ENCODE assay signal across 11 cellular contexts in genomic region chr17:66661411-66661843, GRCh38.
DNase-seq lines count a peak whose midpoint lies in the region; ATAC-seq, FAIRE-seq and TF ChIP-seq lines count a peak whose summit lies in the region.
"Had no signal": no experiment of that assay in that cellular context is flagged by ENCODE, and none has a peak within 500 bp of the region (broad histone marks: within the 10 kb centered on the region; RNA-seq: fewer than 3 reads in every experiment).

No MANE protein-coding gene starts in this region.

- peak; percentile 77 for FAIRE-seq in bronchial epithelial cell (lab: Jason Lieb, UNC)
- peak; percentile 35 for FAIRE-seq in urothelium cell line (lab: Jason Lieb, UNC)

- peaks cover 54% of the 10 kb centered on the region for H3K4me1 Mint-ChIP-seq in activated naive CD4-positive, alpha-beta T cell treated with anti-CD3 and anti-CD28 coated beads for 36 hours (ENCODE audit: low read depth)

- H3K4me3 Mint-ChIP-seq in activated naive CD4-positive, alpha-beta T cell treated with anti-CD3 and anti-CD28 coated beads for 36 hours: no peak overlapping the region
- H3K4me3 Mint-ChIP-seq: CD8-positive, alpha-beta T cell; endodermal cell had no signal

- H3K27ac Mint-ChIP-seq in activated naive CD4-positive, alpha-beta T cell treated with anti-CD3 and anti-CD28 coated beads, Interleukin-2, amount 50 U/mL, for 72 hours: peak overlapping the region in 1 of 2 donors; percentile 36
- no peak overlapping the region for H3K27ac Mint-ChIP-seq in activated naive CD4-positive, alpha-beta T cell treated with anti-CD3 and anti-CD28 coated beads for 36 hours
- H3K27ac Mint-ChIP-seq: CD8-positive, alpha-beta T cell; endodermal cell had no signal

- TF ChIP-seq CTCF in bronchial epithelial cell (IDR thresholded peaks at IDR 0.05; ENCODE audit: insufficient read depth, low read length, severe bottlenecking): no peak

- DNase-seq in activated naive CD4-positive, alpha-beta T cell treated with anti-CD3 and anti-CD28 coated beads, Interleukin-2, amount 50 U/mL, for 72 hours (ENCODE audit: low spot score in 2 of 2): no peak
- no peak for DNase-seq in activated naive CD4-positive, alpha-beta T cell treated with anti-CD3 and anti-CD28 coated beads for 36 hours
- DNase-seq in NCI-H2107 treated with DMSO at 0.1 percent for 48 hours (lab: John Stamatoyannopoulos, UW; ENCODE audit: unreplicated experiment) (peak; percentile 75), bronchial epithelial cell (ENCODE audit: low read depth) (peak; percentile 93), urothelium cell line (ENCODE audit: low spot score) (peak; percentile 81), activated gamma-delta T cell (lab: John Stamatoyannopoulos, UW) (no peak)
- DNase-seq: CD8-positive, alpha-beta T cell; endodermal cell had no signal

- H3K36me3 Mint-ChIP-seq in activated naive CD4-positive, alpha-beta T cell treated with anti-CD3 and anti-CD28 coated beads, Interleukin-2, amount 50 U/mL, for 72 hours: peaks cover 36 to 76% of the 10 kb centered on the region in 2 donors
- H3K36me3 Mint-ChIP-seq in activated naive CD4-positive, alpha-beta T cell treated with anti-CD3 and anti-CD28 coated beads for 36 hours (ENCODE audit: low read depth): peaks cover 47% of the 10 kb centered on the region

- H3K9me3 Mint-ChIP-seq in activated naive CD4-positive, alpha-beta T cell treated with anti-CD3 and anti-CD28 coated beads, Interleukin-2, amount 50 U/mL, for 72 hours: peaks cover 0 to 26% of the 10 kb centered on the region in 2 donors
- H3K9me3 Mint-ChIP-seq in activated naive CD4-positive, alpha-beta T cell treated with anti-CD3 and anti-CD28 coated beads for 36 hours: peaks cover 9% of the 10 kb centered on the region
- H3K9me3 Mint-ChIP-seq: CD8-positive, alpha-beta T cell; endodermal cell had no signal

- CTCF ChIA-PET in activated naive CD4-positive, alpha-beta T cell treated with anti-CD3 and anti-CD28 coated beads for 36 hours (lab: Charles Lee): interaction anchor here (0.6 to 0.9 kb wide), 2 partner anchors 21 to 134 kb away, joined by 3 to 4 read pairs; no protein-coding TSS in a partner anchor

- no peak overlapping the region for H3K4me3 ChIP-seq in bronchial epithelial cell (ENCODE audit: low read depth, low read length)

- no peaks in the 10 kb centered on the region for H3K27me3 Mint-ChIP-seq in activated naive CD4-positive, alpha-beta T cell treated with anti-CD3 and anti-CD28 coated beads for 36 hours (ENCODE audit: low read depth)

- H3K36me3 ChIP-seq in bronchial epithelial cell (ENCODE audit: control insufficient read depth, insufficient read depth, low read length): no peaks in the 10 kb centered on the region

- peak; percentile 9 to 60 for ATAC-seq in activated naive CD4-positive, alpha-beta T cell treated with anti-CD3 and anti-CD28 coated beads, Interleukin-2, amount 50 U/mL, for 72 hours
- ATAC-seq in GM21390 (IDR thresholded peaks at IDR 0.05; ENCODE audit: unreplicated experiment) (no peak), GM21717 (IDR thresholded peaks at IDR 0.05; ENCODE audit: unreplicated experiment) (no peak)
- ATAC-seq: CD8-positive, alpha-beta T cell; Right ventricle myocardium inferior had no signal

- H3K27me3 ChIP-seq in bronchial epithelial cell (ENCODE audit: control insufficient read depth, insufficient read depth, low read length): no peaks in the 10 kb centered on the region

- intact Hi-C loops in activated naive CD4-positive, alpha-beta T cell treated with anti-CD3 and anti-CD28 coated beads for 36 hours (cut with micrococcal nuclease): no loop called here

Comparison
In these comparisons a context has a peak if more than half of its experiments do, and no peak if none do; other contexts are left out.
1. ATAC-seq: peak in activated naive CD4-positive, alpha-beta T cell treated with anti-CD3 and anti-CD28 coated beads, Interleukin-2, amount 50 U/mL, for 72 hours (2 of 2); none in GM21390 (single experiment) and GM21717 (single experiment).
2. DNase-seq: peak in NCI-H2107 treated with DMSO at 0.1 percent for 48 hours (single experiment), bronchial epithelial cell (single experiment) and urothelium cell line (single experiment); none in activated naive CD4-positive, alpha-beta T cell treated with anti-CD3 and anti-CD28 coated beads, Interleukin-2, amount 50 U/mL, for 72 hours (0 of 2), activated naive CD4-positive, alpha-beta T cell treated with anti-CD3 and anti-CD28 coated beads for 36 hours (single experiment) and activated gamma-delta T cell (single experiment).